Comparison of ENCODE assay signal across 1 cellular context in the genomic region with DNA sequence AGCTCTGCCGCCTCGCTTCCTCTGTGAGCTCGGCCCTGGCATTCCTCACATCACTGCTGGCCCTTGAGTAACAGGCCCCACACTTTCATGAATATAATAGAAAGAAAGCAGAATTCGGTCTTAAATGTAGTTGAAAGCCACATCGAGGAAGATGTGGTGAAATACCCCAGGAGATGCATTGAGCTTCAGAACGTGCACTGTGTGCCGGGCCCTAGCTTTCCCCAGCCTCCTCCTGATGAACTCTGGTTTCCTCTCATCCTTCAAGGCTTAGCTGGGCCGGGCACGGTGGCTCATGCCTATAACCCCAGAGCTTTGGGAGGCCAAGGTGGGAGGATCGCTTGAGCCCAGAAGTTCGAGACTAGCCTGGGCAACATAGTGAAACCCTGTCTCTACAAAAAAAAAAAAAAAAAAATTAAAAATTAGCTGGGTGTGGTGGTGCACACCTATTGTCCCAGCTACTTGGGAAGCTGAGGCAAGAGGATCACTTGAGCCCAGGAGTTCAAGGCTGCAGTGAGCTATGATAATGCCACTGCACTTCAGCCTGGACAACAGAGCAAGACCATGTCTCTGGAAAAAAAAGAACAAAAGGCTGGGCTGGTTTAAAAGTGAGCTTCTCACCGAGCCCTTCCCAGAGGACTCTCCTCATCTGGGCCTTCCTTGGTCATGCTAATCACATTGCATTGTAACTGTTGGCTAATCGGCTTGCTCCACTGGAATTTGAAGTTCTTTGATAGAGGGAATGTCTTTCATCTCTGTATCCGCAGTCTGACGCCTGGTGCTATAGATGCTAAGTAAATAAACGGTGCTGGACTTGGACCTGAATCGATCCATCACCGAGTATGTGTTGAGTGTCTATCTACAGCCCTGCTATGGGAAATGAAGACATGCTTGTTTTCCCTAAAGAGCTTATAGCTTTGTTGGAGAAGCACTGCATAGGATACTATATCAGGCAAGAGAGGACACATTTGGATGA.
TF ChIP-seq lines count a peak whose summit lies in the region.

No MANE protein-coding gene starts in this region.

TF ChIP-seq in HepG2, 621 proteins besides CTCF, POLR2A, EP300 and RAD21 (continued from another document and continues in another):
- TF ChIP-seq GATA4 (IDR thresholded peaks at IDR 0.05; ENCODE audit: borderline replicate concordance, low read depth) = peak; percentile 97
- TF ChIP-seq ZNF331 (CRISPR knock-in tag; IDR thresholded peaks at IDR 0.05) = peak; percentile 99
- TF ChIP-seq HMGA1 (CRISPR knock-in tag; conservative IDR thresholded peaks at IDR 0.05) = no peak
- peak; percentile 88; the same call in 1 of the 2 replicates for TF ChIP-seq TSC22D2 (CRISPR knock-in tag; IDR thresholded peaks at IDR 0.05; ENCODE audit: borderline replicate concordance)
- TF ChIP-seq SMYD3 (CRISPR knock-in tag; IDR thresholded peaks at IDR 0.05) = peak; percentile 84; the same call in 1 of the 2 replicates
- TF ChIP-seq, protein P1, sequence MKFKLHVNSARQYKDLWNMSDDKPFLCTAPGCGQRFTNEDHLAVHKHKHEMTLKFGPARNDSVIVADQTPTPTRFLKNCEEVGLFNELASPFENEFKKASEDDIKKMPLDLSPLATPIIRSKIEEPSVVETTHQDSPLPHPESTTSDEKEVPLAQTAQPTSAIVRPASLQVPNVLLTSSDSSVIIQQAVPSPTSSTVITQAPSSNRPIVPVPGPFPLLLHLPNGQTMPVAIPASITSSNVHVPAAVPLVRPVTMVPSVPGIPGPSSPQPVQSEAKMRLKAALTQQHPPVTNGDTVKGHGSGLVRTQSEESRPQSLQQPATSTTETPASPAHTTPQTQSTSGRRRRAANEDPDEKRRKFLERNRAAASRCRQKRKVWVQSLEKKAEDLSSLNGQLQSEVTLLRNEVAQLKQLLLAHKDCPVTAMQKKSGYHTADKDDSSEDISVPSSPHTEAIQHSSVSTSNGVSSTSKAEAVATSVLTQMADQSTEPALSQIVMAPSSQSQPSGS (CRISPR knock-in tag; IDR thresholded peaks at IDR 0.05) = peak; percentile 99
- TF ChIP-seq, protein P2, sequence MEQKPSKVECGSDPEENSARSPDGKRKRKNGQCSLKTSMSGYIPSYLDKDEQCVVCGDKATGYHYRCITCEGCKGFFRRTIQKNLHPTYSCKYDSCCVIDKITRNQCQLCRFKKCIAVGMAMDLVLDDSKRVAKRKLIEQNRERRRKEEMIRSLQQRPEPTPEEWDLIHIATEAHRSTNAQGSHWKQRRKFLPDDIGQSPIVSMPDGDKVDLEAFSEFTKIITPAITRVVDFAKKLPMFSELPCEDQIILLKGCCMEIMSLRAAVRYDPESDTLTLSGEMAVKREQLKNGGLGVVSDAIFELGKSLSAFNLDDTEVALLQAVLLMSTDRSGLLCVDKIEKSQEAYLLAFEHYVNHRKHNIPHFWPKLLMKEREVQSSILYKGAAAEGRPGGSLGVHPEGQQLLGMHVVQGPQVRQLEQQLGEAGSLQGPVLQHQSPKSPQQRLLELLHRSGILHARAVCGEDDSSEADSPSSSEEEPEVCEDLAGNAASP (CRISPR knock-in tag; IDR thresholded peaks at IDR 0.05; ENCODE audit: borderline replicate concordance) = peak; percentile 96
- peak; percentile 90 for TF ChIP-seq ZMAT3 (CRISPR knock-in tag; conservative IDR thresholded peaks at IDR 0.05)
- TF ChIP-seq STAT6 (CRISPR knock-in tag; IDR thresholded peaks at IDR 0.05; ENCODE audit: borderline replicate concordance) = peak; percentile 98
- TF ChIP-seq HNRNPL (IDR thresholded peaks at IDR 0.05; ENCODE audit: low read depth, low read length) = no peak
- peak; percentile 49; the same call in 1 of the 2 replicates for TF ChIP-seq KDM5A (IDR thresholded peaks at IDR 0.05; ENCODE audit: borderline replicate concordance, low read length)
- TF ChIP-seq CHD4 (IDR thresholded peaks at IDR 0.05; ENCODE audit: borderline replicate concordance, low read length) = peak; percentile 58
- peak; percentile 22 for TF ChIP-seq YY1 (IDR thresholded peaks at IDR 0.05; ENCODE audit: insufficient read depth, insufficient replicate concordance, low read depth, low read length)
- 0 out of 2 replicates have a peak, but pooled peaks have one; percentile 17 for TF ChIP-seq MAZ (IDR thresholded peaks at IDR 0.05; ENCODE audit: borderline replicate concordance, low read depth, low read length)
- peak; percentile 90 for TF ChIP-seq MAZ (CRISPR knock-in tag; IDR thresholded peaks at IDR 0.05; ENCODE audit: low read depth)
- TF ChIP-seq HDAC6 (IDR thresholded peaks at IDR 0.05; ENCODE audit: low read depth, low read length) = no peak
- TF ChIP-seq NR1H2 (CRISPR knock-in tag; IDR thresholded peaks at IDR 0.05; ENCODE audit: borderline replicate concordance, low read depth) = no peak
- TF ChIP-seq ZNF292 (CRISPR knock-in tag; IDR thresholded peaks at IDR 0.05; ENCODE audit: borderline replicate concordance, low read depth) = peak; percentile 94
- no peak for TF ChIP-seq SUZ12 (IDR thresholded peaks at IDR 0.05; ENCODE audit: low read depth, low read length)
- peak; percentile 100 for TF ChIP-seq TCF7 (IDR thresholded peaks at IDR 0.05; ENCODE audit: low read depth)
- TF ChIP-seq, protein P3, sequence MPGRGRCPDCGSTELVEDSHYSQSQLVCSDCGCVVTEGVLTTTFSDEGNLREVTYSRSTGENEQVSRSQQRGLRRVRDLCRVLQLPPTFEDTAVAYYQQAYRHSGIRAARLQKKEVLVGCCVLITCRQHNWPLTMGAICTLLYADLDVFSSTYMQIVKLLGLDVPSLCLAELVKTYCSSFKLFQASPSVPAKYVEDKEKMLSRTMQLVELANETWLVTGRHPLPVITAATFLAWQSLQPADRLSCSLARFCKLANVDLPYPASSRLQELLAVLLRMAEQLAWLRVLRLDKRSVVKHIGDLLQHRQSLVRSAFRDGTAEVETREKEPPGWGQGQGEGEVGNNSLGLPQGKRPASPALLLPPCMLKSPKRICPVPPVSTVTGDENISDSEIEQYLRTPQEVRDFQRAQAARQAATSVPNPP (CRISPR knock-in tag; IDR thresholded peaks at IDR 0.05) = peak; percentile 92
- TF ChIP-seq STAT5B (CRISPR knock-in tag; IDR thresholded peaks at IDR 0.05) = peak; percentile 97
- peak; percentile 97; the same call in 1 of the 2 replicates for TF ChIP-seq ZNF710 (CRISPR knock-in tag; IDR thresholded peaks at IDR 0.05; ENCODE audit: borderline replicate concordance)
- TF ChIP-seq SAP130 (CRISPR knock-in tag; IDR thresholded peaks at IDR 0.05; ENCODE audit: low read depth) = peak; percentile 98
- 0 out of 2 replicates have a peak, but pooled peaks have one; percentile 19 for TF ChIP-seq CC2D1A (CRISPR knock-in tag; IDR thresholded peaks at IDR 0.05)
- TF ChIP-seq, protein P4, sequence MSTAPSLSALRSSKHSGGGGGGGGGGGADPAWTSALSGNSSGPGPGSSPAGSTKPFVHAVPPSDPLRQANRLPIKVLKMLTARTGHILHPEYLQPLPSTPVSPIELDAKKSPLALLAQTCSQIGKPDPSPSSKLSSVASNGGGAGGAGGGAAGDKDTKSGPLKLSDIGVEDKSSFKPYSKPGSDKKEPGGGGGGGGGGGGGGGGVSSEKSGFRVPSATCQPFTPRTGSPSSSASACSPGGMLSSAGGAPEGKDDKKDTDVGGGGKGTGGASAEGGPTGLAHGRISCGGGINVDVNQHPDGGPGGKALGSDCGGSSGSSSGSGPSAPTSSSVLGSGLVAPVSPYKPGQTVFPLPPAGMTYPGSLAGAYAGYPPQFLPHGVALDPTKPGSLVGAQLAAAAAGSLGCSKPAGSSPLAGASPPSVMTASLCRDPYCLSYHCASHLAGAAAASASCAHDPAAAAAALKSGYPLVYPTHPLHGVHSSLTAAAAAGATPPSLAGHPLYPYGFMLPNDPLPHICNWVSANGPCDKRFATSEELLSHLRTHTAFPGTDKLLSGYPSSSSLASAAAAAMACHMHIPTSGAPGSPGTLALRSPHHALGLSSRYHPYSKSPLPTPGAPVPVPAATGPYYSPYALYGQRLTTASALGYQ (CRISPR knock-in tag; IDR thresholded peaks at IDR 0.05) = peak; percentile 100
- TF ChIP-seq RXRB (CRISPR knock-in tag; IDR thresholded peaks at IDR 0.05; ENCODE audit: borderline replicate concordance) = peak; percentile 98
- no peak for TF ChIP-seq NFKB2 (CRISPR knock-in tag; IDR thresholded peaks at IDR 0.05; ENCODE audit: borderline replicate concordance)
- peak; percentile 93; the same call in 1 of the 2 replicates for TF ChIP-seq JDP2 (CRISPR knock-in tag; IDR thresholded peaks at IDR 0.05; ENCODE audit: borderline replicate concordance)
- no peak for TF ChIP-seq GABPA (IDR thresholded peaks at IDR 0.05; ENCODE audit: low read depth, low read length)
- peak; percentile 68 for TF ChIP-seq GABPA (CRISPR knock-in tag; IDR thresholded peaks at IDR 0.05; ENCODE audit: low read depth)
- TF ChIP-seq, protein P5, sequence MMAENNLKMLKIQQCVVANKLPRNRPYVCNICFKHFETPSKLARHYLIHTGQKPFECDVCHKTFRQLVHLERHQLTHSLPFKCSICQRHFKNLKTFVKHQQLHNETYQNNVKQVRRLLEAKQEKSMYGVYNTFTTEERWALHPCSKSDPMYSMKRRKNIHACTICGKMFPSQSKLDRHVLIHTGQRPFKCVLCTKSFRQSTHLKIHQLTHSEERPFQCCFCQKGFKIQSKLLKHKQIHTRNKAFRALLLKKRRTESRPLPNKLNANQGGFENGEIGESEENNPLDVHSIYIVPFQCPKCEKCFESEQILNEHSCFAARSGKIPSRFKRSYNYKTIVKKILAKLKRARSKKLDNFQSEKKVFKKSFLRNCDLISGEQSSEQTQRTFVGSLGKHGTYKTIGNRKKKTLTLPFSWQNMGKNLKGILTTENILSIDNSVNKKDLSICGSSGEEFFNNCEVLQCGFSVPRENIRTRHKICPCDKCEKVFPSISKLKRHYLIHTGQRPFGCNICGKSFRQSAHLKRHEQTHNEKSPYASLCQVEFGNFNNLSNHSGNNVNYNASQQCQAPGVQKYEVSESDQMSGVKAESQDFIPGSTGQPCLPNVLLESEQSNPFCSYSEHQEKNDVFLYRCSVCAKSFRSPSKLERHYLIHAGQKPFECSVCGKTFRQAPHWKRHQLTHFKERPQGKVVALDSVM (CRISPR knock-in tag; IDR thresholded peaks at IDR 0.05) = peak; percentile 47
- no peak for TF ChIP-seq MTF2 (CRISPR knock-in tag; IDR thresholded peaks at IDR 0.05; ENCODE audit: borderline replicate concordance)
- no peak for TF ChIP-seq PCBP1 (IDR thresholded peaks at IDR 0.05; ENCODE audit: borderline replicate concordance, low read depth, low read length)
- TF ChIP-seq PHF20 (CRISPR knock-in tag; IDR thresholded peaks at IDR 0.05) = no peak
- no peak for TF ChIP-seq RFX1 (IDR thresholded peaks at IDR 0.05)
- no peak for TF ChIP-seq ISX (CRISPR knock-in tag; conservative IDR thresholded peaks at IDR 0.05)
- 0 out of 2 replicates have a peak, but pooled peaks have one; percentile 89 for TF ChIP-seq DNMT1 (CRISPR knock-in tag; IDR thresholded peaks at IDR 0.05)
- no peak; the same call in 1 of the 2 replicates for TF ChIP-seq ZNF260 (CRISPR knock-in tag; IDR thresholded peaks at IDR 0.05; ENCODE audit: borderline replicate concordance, low read depth)
- TF ChIP-seq GZF1 (CRISPR knock-in tag; IDR thresholded peaks at IDR 0.05) = no peak
- peak; percentile 89; the same call in 1 of the 2 replicates for TF ChIP-seq ZNF556 (CRISPR knock-in tag; IDR thresholded peaks at IDR 0.05; ENCODE audit: borderline replicate concordance)
- TF ChIP-seq ZNF17 (CRISPR knock-in tag; IDR thresholded peaks at IDR 0.05) = no peak; the same call in 1 of the 2 replicates
- TF ChIP-seq, protein P6, sequence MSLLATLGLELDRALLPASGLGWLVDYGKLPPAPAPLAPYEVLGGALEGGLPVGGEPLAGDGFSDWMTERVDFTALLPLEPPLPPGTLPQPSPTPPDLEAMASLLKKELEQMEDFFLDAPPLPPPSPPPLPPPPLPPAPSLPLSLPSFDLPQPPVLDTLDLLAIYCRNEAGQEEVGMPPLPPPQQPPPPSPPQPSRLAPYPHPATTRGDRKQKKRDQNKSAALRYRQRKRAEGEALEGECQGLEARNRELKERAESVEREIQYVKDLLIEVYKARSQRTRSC (CRISPR knock-in tag; IDR thresholded peaks at IDR 0.05; ENCODE audit: low read depth) = no peak
- no peak for TF ChIP-seq REXO4 (CRISPR knock-in tag; IDR thresholded peaks at IDR 0.05; ENCODE audit: borderline replicate concordance)
- TF ChIP-seq ZNF33B (CRISPR knock-in tag; IDR thresholded peaks at IDR 0.05) = 0 out of 2 replicates have a peak, but pooled peaks have one; percentile 71
- TF ChIP-seq HNF4A (CRISPR knock-in tag; IDR thresholded peaks at IDR 0.05) = peak; percentile 100
- TF ChIP-seq POLR2AphosphoS2 (IDR thresholded peaks at IDR 0.05; ENCODE audit: low read depth, low read length) = no peak
- no peak for TF ChIP-seq ATF7-NPFF (CRISPR knock-in tag; IDR thresholded peaks at IDR 0.05; ENCODE audit: low read depth)
- TF ChIP-seq AGO1 (IDR thresholded peaks at IDR 0.05; ENCODE audit: low read depth, low read length, poor library complexity, severe bottlenecking) = no peak
- peak; percentile 99 for TF ChIP-seq TBX3 (IDR thresholded peaks at IDR 0.05; ENCODE audit: borderline replicate concordance)
- peak; percentile 97 for TF ChIP-seq ZFP1 (CRISPR knock-in tag; IDR thresholded peaks at IDR 0.05)
- TF ChIP-seq ZNF564 (CRISPR knock-in tag; IDR thresholded peaks at IDR 0.05) = peak; percentile 87
- no peak for TF ChIP-seq IRX3 (CRISPR knock-in tag; IDR thresholded peaks at IDR 0.05; ENCODE audit: borderline replicate concordance, low read depth)
- TF ChIP-seq CCDC6 (CRISPR knock-in tag; IDR thresholded peaks at IDR 0.05) = peak; percentile 87; the same call in 1 of the 2 replicates
